10 cellular contexts compared by ENCODE assay signal in genomic region chr1:28984311-28984684, GRCh38.
"Had no signal": no experiment of that assay in that cellular context is flagged by ENCODE, and none has a peak within 500 bp of the region (broad histone marks: within the 10 kb centered on the region; RNA-seq: fewer than 3 reads in every experiment).

No MANE protein-coding gene starts in this region.

- H3K27me3 ChIP-seq: colonic mucosa, esophagus muscularis mucosa, thyroid gland had no signal

- DNase-seq: activated CD8-positive, alpha-beta T cell treated with anti-CD3 and anti-CD28 coated beads for 36 hours; activated effector memory CD4-positive, alpha-beta T cell treated with Interleukin-2 at 50 U/mL for 16 hours; activated T-cell treated with anti-CD3 and anti-CD28 coated beads, Interleukin-2, amount 50 U/mL, for 4 hours; colonic mucosa; SK-N-SH; thyroid gland had no signal

- H3K4me3 Mint-ChIP-seq: activated CD8-positive, alpha-beta T cell treated with anti-CD3 and anti-CD28 coated beads for 36 hours; activated T-cell treated with anti-CD3 and anti-CD28 coated beads, Interleukin-2, amount 50 U/mL, for 4 hours; nephron; stimulated activated memory B cell treated with anti-CD40 and anti-IgM and Interleukin-4, amounts not matched to agents 10 μg/mL and 1 μg/mL and 100 μg/mL, for 72 hours had no signal

- H3K36me3 ChIP-seq: colonic mucosa had no signal

- H3K9me3 Mint-ChIP-seq: activated CD8-positive, alpha-beta T cell treated with anti-CD3 and anti-CD28 coated beads for 36 hours; activated T-cell treated with anti-CD3 and anti-CD28 coated beads, Interleukin-2, amount 50 U/mL, for 4 hours; stimulated activated memory B cell treated with anti-CD40 and anti-IgM and Interleukin-4, amounts not matched to agents 10 μg/mL and 1 μg/mL and 100 μg/mL, for 72 hours had no signal

- ATAC-seq: activated CD8-positive, alpha-beta T cell treated with anti-CD3 and anti-CD28 coated beads for 36 hours; activated naive CD4-positive, alpha-beta T cell treated with anti-CD3 and anti-CD28 coated beads, Interleukin-2, amount 50 U/mL, for 72 hours; stimulated activated memory B cell treated with anti-CD40 and anti-IgM and Interleukin-4, amounts not matched to agents 10 μg/mL and 1 μg/mL and 100 μg/mL, for 72 hours had no signal

- H3K4me1 ChIP-seq: colonic mucosa, thyroid gland had no signal

- H3K4me3 ChIP-seq: colonic mucosa, esophagus muscularis mucosa, thyroid gland had no signal

- H3K27ac ChIP-seq: colonic mucosa, esophagus muscularis mucosa, thyroid gland had no signal

- H3K9me3 ChIP-seq: colonic mucosa, esophagus muscularis mucosa, SK-N-SH, thyroid gland had no signal

- H3K27me3 Mint-ChIP-seq: activated CD8-positive, alpha-beta T cell treated with anti-CD3 and anti-CD28 coated beads for 36 hours; stimulated activated memory B cell treated with anti-CD40 and anti-IgM and Interleukin-4, amounts not matched to agents 10 μg/mL and 1 μg/mL and 100 μg/mL, for 72 hours had no signal
